In the genomic region with DNA sequence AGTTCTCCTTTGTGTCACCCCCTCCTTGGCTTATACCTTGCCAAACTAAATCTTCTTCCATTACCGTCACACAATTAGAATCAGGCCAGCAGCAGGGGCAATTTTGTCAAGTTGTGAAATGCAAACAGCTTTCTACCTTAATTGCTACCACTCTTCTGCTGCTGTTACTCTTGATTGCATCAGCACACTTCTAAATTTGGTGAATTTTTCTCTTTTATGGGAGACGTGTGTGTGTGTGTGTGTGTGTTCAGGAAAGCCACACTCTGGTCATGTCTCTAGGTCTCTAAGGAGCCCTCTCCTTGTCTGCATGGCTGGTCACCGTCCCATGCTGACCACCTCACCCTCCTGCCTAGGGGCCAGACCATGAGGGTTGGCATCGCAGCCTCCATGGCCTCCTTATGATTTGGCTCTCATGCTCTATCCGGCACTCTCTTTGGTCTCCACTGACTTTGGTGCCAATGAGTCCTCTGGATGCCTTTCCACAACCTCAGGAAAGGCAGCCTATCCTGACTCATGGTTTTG, we compare ENCODE assay signal across 17 cellular contexts.
DNase-seq lines count a peak whose midpoint lies in the region; FAIRE-seq and TF ChIP-seq lines count a peak whose summit lies in the region.
"Had no signal": no experiment of that assay in that cellular context is flagged by ENCODE, and none has a peak within 500 bp of the region (broad histone marks: within the 10 kb centered on the region; RNA-seq: fewer than 3 reads in every experiment).

No MANE protein-coding gene starts in this region.

- no peak for TF ChIP-seq RAD21 in H1 (IDR thresholded peaks at IDR 0.05 in 1 of 2, conservative IDR thresholded peaks at IDR 0.05 in 1 of 2; ENCODE audit: low read depth in 2 of 2, low read length in 2 of 2)

- POLR2A ChIA-PET in H1 (lab: Charles Lee; ENCODE audit: partially characterized antibody) = no interaction called here

- no peaks in the 10 kb centered on the region for H4K20me1 ChIP-seq in H1 (replicated peaks in 1 of 2; ENCODE audit: control insufficient read depth in 1 of 2, insufficient read depth in 2 of 2, low read length in 2 of 2)

- H4K91ac ChIP-seq in H1 (replicated peaks; ENCODE audit: insufficient read length, low read length) = no peak overlapping the region

- no peak overlapping the region; the same call in 1 of the 2 replicates for H2AFZ ChIP-seq in H1 (ENCODE audit: low read length)

- H3K4me3 Mint-ChIP-seq in activated CD4-positive, alpha-beta T cell treated with anti-CD3 and anti-CD28 coated beads, Interleukin-2, amount 10 ng/mL, durations not matched to agents 24 days and 14 days = no peak overlapping the region

- H3K4me3 ChIP-seq in AG10803 (ENCODE audit: low read length) = no peak overlapping the region
- no peak overlapping the region for H3K4me3 ChIP-seq in H1 (ENCODE audit: extremely low read depth in 1 of 4, insufficient read depth in 2 of 4, low read depth in 3 of 4, low read length in 4 of 4)
- H3K4me3 ChIP-seq: HAP-1 had no signal

- no peak overlapping the region for H4K5ac ChIP-seq in H1 (ENCODE audit: insufficient read length, low read depth, low read length)

- H2BK15ac ChIP-seq in H1 (ENCODE audit: low read length) = no peak overlapping the region

- no peak overlapping the region for H3K27ac Mint-ChIP-seq in activated CD4-positive, alpha-beta T cell treated with anti-CD3 and anti-CD28 coated beads, Interleukin-2, amount 10 ng/mL, durations not matched to agents 24 days and 14 days

- H3K18ac ChIP-seq in H1 (ENCODE audit: extremely low read depth, low read length) = no peak overlapping the region

- H3K23me2 ChIP-seq in H1 (ENCODE audit: low read depth, low read length) = no peaks in the 10 kb centered on the region

- H3K79me1 ChIP-seq in H1 (ENCODE audit: low read depth, low read length) = no peaks in the 10 kb centered on the region

- no peak overlapping the region for H3K56ac ChIP-seq in H1 (replicated peaks; ENCODE audit: insufficient read length, low read depth, low read length)

- no peaks in the 10 kb centered on the region for H3K27me3 Mint-ChIP-seq in activated CD4-positive, alpha-beta T cell treated with anti-CD3 and anti-CD28 coated beads, Interleukin-2, amount 10 ng/mL, durations not matched to agents 24 days and 14 days

- H2BK5ac ChIP-seq in H1 (ENCODE audit: low read depth, low read length) = no peak overlapping the region

- no peak for TF ChIP-seq EP300 in H1 (IDR thresholded peaks at IDR 0.05; ENCODE audit: borderline replicate concordance in 1 of 2, low read depth in 2 of 2, low read length in 2 of 2)

- TF ChIP-seq CTCF in AG10803 (conservative IDR thresholded peaks at IDR 0.05; ENCODE audit: low read length) = no peak
- TF ChIP-seq CTCF in H1 (IDR thresholded peaks at IDR 0.05; ENCODE audit: control extremely low read depth in 1 of 3, insufficient read depth in 1 of 3, low read depth in 1 of 3, low read length in 3 of 3) = no peak

- no peak overlapping the region for H3K4me2 ChIP-seq in H1 (ENCODE audit: insufficient read depth in 1 of 2, low read depth in 2 of 2, low read length in 2 of 2)

- no peak overlapping the region for H2BK120ac ChIP-seq in H1 (replicated peaks; ENCODE audit: low read depth, low read length)

- 78% methylated on average over 5 of the region's 5 CpGs; no CpG with 5 or more reads in 1 of the 2 experiments for WGBS in H1 (ENCODE audit: extremely low coverage in 1 of 2, insufficient coverage in 1 of 2, insufficient read length in 1 of 2, insufficient replicate concordance in 2 of 2, low coverage in 1 of 2, low lambda C conversion rate in 2 of 2, missing lambda C conversion rate in 1 of 2), 2 experiments

- no peak overlapping the region for H3K4ac ChIP-seq in H1 (replicated peaks; ENCODE audit: insufficient read length, low read depth, low read length)

- 0 out of 2 replicates have a peak overlapping the region, but pooled peaks have one; percentile 24 for H2AK5ac ChIP-seq in H1 (ENCODE audit: low read depth, low read length)

- H2BK20ac ChIP-seq in H1 (ENCODE audit: low read length) = no peak overlapping the region

- no peak overlapping the region for H3K23ac ChIP-seq in H1 (ENCODE audit: insufficient read length)

- H3K14ac ChIP-seq in H1 (ENCODE audit: insufficient read length) = no peak overlapping the region

- H3K4me1 Mint-ChIP-seq in activated CD4-positive, alpha-beta T cell treated with anti-CD3 and anti-CD28 coated beads, Interleukin-2, amount 10 ng/mL, durations not matched to agents 24 days and 14 days = no peaks in the 10 kb centered on the region

- no peaks in the 10 kb centered on the region for H3K27me3 ChIP-seq in H1 (replicated peaks in 1 of 4; ENCODE audit: control insufficient read depth in 3 of 4, extremely low read depth in 1 of 4, insufficient read depth in 3 of 4, low read length in 3 of 4)
- H3K27me3 ChIP-seq: BE2C had no signal

- no peaks in the 10 kb centered on the region for H3K36me3 ChIP-seq in H1 (ENCODE audit: control insufficient read depth in 2 of 4, insufficient read depth in 4 of 4, low read length in 3 of 4)
- H3K36me3 ChIP-seq: BE2C, HAP-1 had no signal

- no peak overlapping the region for H3K27ac ChIP-seq in H1 (ENCODE audit: low read depth, low read length)

- intact Hi-C loops in activated CD4-positive, alpha-beta T cell treated with anti-CD3 and anti-CD28 coated beads, Interleukin-2, amount 10 ng/mL, durations not matched to agents 24 days and 14 days (cut with micrococcal nuclease) = no loop called here

- no peaks in the 10 kb centered on the region for H3K9me3 ChIP-seq in H1 (ENCODE audit: insufficient read depth in 2 of 2, low read depth in 1 of 2, low read length in 1 of 2)
- H3K9me3 ChIP-seq: BE2C, HAP-1 had no signal

- peak overlapping the region; percentile 15; the same call in 1 of the 2 replicates for H4K8ac ChIP-seq in H1 (ENCODE audit: extremely low read depth, insufficient read depth, low read length)

- H3K36me3 Mint-ChIP-seq in activated CD4-positive, alpha-beta T cell treated with anti-CD3 and anti-CD28 coated beads, Interleukin-2, amount 10 ng/mL, durations not matched to agents 24 days and 14 days (ENCODE audit: low read depth) = no peaks in the 10 kb centered on the region
- H3K36me3 Mint-ChIP-seq: CD4-positive, alpha-beta memory T cell had no signal

- H3K9ac ChIP-seq in H1 (replicated peaks in 1 of 4; ENCODE audit: extremely low read depth in 1 of 4, low read depth in 3 of 4, low read length in 3 of 4) = no peak overlapping the region

- H3K9me3 Mint-ChIP-seq in activated CD4-positive, alpha-beta T cell treated with anti-CD3 and anti-CD28 coated beads, Interleukin-2, amount 10 ng/mL, durations not matched to agents 24 days and 14 days = no peaks in the 10 kb centered on the region

- peaks cover 0 to 2% (median 0%) of the 10 kb centered on the region in 4 experiments; a peak in 1 of 7 replicates for H3K4me1 ChIP-seq in H1 (replicated peaks in 1 of 4; ENCODE audit: control insufficient read depth in 3 of 4, insufficient read depth in 4 of 4, low read length in 3 of 4)
- H3K4me1 ChIP-seq: BE2C, HAP-1 had no signal

- H3K79me2 ChIP-seq in H1 (ENCODE audit: control insufficient read depth in 1 of 2, insufficient read depth in 2 of 2, low read length in 2 of 2) = no peaks in the 10 kb centered on the region

- no peak for FAIRE-seq in H1 (lab: Jason Lieb, UNC)
- FAIRE-seq: D721Med had no signal

- DNase-seq in AG10803 (ENCODE audit: low read depth) (peak; percentile 72), GM04503 (ENCODE audit: low read depth) (peak; percentile 0), NOMO-1 treated with dmso at 0.1 percent for 144 hours (lab: John Stamatoyannopoulos, UW; ENCODE audit: unreplicated experiment) (peak; percentile 68), H1 (ENCODE audit: low read depth in 1 of 2, low spot score in 2 of 2) (no peak), C1 segment of cervical spinal cord (lab: John Stamatoyannopoulos, UW) (no peak)
- no peak for DNase-seq in activated CD4-positive, alpha-beta T cell treated with anti-CD3 and anti-CD28 coated beads, Interleukin-2, amount 10 ng/mL, durations not matched to agents 24 days and 14 days
- no peak for DNase-seq in activated naive CD4-positive, alpha-beta T cell treated with anti-CD3 and anti-CD28 coated beads, Interleukin-2, amount 50 U/mL, for 16 hours
- DNase-seq: ACHN; BE2C; CD4-positive, alpha-beta memory T cell; DMS79; MV-4-11; NCI-H1436 treated with DMSO at 0.1 percent for 48 hours; NCI-H510A treated with DMSO at 0.1 percent for 48 hours; NCI-H82 had no signal

- TF ChIP-seq POLR2A in H1 (IDR thresholded peaks at IDR 0.05; ENCODE audit: control extremely low read depth in 1 of 2, low read depth in 2 of 2, low read length in 2 of 2) = no peak

- no peak overlapping the region for H2BK12ac ChIP-seq in H1 (ENCODE audit: low read depth, low read length)

- CTCF ChIA-PET in H1 (lab: Charles Lee; ENCODE audit: partially characterized antibody) = interaction anchor here (0.7 to 1.3 kb wide), 5 partner anchors 11 to 510 kb away, joined by 3 to 5 read pairs (median 4); no protein-coding TSS in a partner anchor

TF ChIP-seq in H1, 55 proteins besides CTCF, POLR2A, EP300 and RAD21 (continues in another document):
- TF ChIP-seq TEAD4 (IDR thresholded peaks at IDR 0.05; ENCODE audit: low read depth, low read length) = no peak
- no peak for TF ChIP-seq ASH2L (IDR thresholded peaks at IDR 0.05; ENCODE audit: low read length)
- TF ChIP-seq KDM1A (IDR thresholded peaks at IDR 0.05; ENCODE audit: borderline replicate concordance, low read length) = no peak
- TF ChIP-seq, protein P1, sequence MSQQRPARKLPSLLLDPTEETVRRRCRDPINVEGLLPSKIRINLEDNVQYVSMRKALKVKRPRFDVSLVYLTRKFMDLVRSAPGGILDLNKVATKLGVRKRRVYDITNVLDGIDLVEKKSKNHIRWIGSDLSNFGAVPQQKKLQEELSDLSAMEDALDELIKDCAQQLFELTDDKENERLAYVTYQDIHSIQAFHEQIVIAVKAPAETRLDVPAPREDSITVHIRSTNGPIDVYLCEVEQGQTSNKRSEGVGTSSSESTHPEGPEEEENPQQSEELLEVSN (IDR thresholded peaks at IDR 0.05) = no peak
- TF ChIP-seq SP1 (IDR thresholded peaks at IDR 0.05; ENCODE audit: low read depth, low read length) = no peak
- no peak for TF ChIP-seq SAP30 (IDR thresholded peaks at IDR 0.05; ENCODE audit: insufficient read depth, insufficient replicate concordance, low read length)
- no peak for TF ChIP-seq CREB1 (IDR thresholded peaks at IDR 0.05)
- TF ChIP-seq CBX8 (IDR thresholded peaks at IDR 0.05; ENCODE audit: borderline replicate concordance, low read depth, low read length) = no peak
- no peak for TF ChIP-seq ZNF274 (IDR thresholded peaks at IDR 0.05; ENCODE audit: borderline replicate concordance, extremely low read depth, low read length)
- TF ChIP-seq SIN3A (conservative IDR thresholded peaks at IDR 0.05 in 1 of 2, IDR thresholded peaks at IDR 0.05 in 1 of 2; ENCODE audit: low read depth in 1 of 2, low read length in 2 of 2) = no peak
- no peak for TF ChIP-seq SUZ12 (IDR thresholded peaks at IDR 0.05; ENCODE audit: low read length)
- no peak for TF ChIP-seq RXRA (IDR thresholded peaks at IDR 0.05; ENCODE audit: insufficient read depth, low read depth, low read length)
- TF ChIP-seq BACH1 (IDR thresholded peaks at IDR 0.05; ENCODE audit: low read length) = no peak
- TF ChIP-seq EZH2 (IDR thresholded peaks at IDR 0.05; ENCODE audit: low read depth, low read length, severe bottlenecking) = no peak
- no peak for TF ChIP-seq SIX5 (IDR thresholded peaks at IDR 0.05; ENCODE audit: low read depth, low read length)

Comparison
In these comparisons a context has a peak if more than half of its experiments do, and no peak if none do; other contexts are left out.
1. DNase-seq: peak in AG10803 (single experiment), GM04503 (single experiment) and NOMO-1 treated with dmso at 0.1 percent for 144 hours (single experiment); none in H1 (0 of 2), activated CD4-positive, alpha-beta T cell treated with anti-CD3 and anti-CD28 coated beads, Interleukin-2, amount 10 ng/mL, durations not matched to agents 24 days and 14 days (single experiment), C1 segment of cervical spinal cord (0 of 14) and activated naive CD4-positive, alpha-beta T cell treated with anti-CD3 and anti-CD28 coated beads, Interleukin-2, amount 50 U/mL, for 16 hours (single experiment).